In genomic region chr11:109033627-109034340, GRCh38 we compare ENCODE assay signal across 18 cellular contexts.
DNase-seq lines count a peak whose midpoint lies in the region; ATAC-seq and TF ChIP-seq lines count a peak whose summit lies in the region.
"Had no signal": no experiment of that assay in that cellular context is flagged by ENCODE, and none has a peak within 500 bp of the region (broad histone marks: within the 10 kb centered on the region; RNA-seq: fewer than 3 reads in every experiment).

No MANE protein-coding gene starts in this region.

- TF ChIP-seq CTCF in brain (conservative IDR thresholded peaks at IDR 0.05): no peak

- H3K27me3 Mint-ChIP-seq in brain: no peaks in the 10 kb centered on the region

- peak overlapping the region; percentile 58 for H2AFZ ChIP-seq in ACC112 (ENCODE audit: low read length, unreplicated experiment)
- H2AFZ ChIP-seq: hepatocyte had no signal

- no peak for ATAC-seq in GM21423 (IDR thresholded peaks at IDR 0.05; ENCODE audit: unreplicated experiment)
- ATAC-seq: HCT116 had no signal

- H3K4me1 ChIP-seq in ACC112 (ENCODE audit: control insufficient read depth, insufficient read depth, low read length, unreplicated experiment): peaks cover 50% of the 10 kb centered on the region
- H3K4me1 ChIP-seq: BE2C had no signal

- no peak overlapping the region for H3K4me3 Mint-ChIP-seq in brain
- H3K4me3 Mint-ChIP-seq: activated naive CD4-positive, alpha-beta T cell treated with anti-CD3 and anti-CD28 coated beads for 36 hours had no signal

- H3K27ac Mint-ChIP-seq in brain: peak overlapping the region in 3 of 5 experiments; percentile 20 to 49 (median 25)
- H3K27ac Mint-ChIP-seq: activated naive CD4-positive, alpha-beta T cell treated with anti-CD3 and anti-CD28 coated beads for 36 hours had no signal

- no peaks in the 10 kb centered on the region for H3K79me2 ChIP-seq in ACC112 (ENCODE audit: control insufficient read depth, insufficient read depth, low read length, unreplicated experiment)
- H3K79me2 ChIP-seq: hepatocyte had no signal

- no peaks in the 10 kb centered on the region for H3K36me3 ChIP-seq in ACC112 (ENCODE audit: insufficient read depth, low read length)
- H3K36me3 ChIP-seq: BE2C, neutrophil had no signal

- peak; percentile 53 for DNase-seq in HS-27A (ENCODE audit: low read depth)
- DNase-seq in glomerular endothelial cell (ENCODE audit: extremely low read depth, low read depth, low spot score): peak; percentile 84
- DNase-seq in KBM-7: no peak
- DNase-seq in effector CD4-positive, alpha-beta T cell: no peak
- DNase-seq in SIG-M5 treated with dmso at 0.1 percent for 504 hours (lab: John Stamatoyannopoulos, UW; ENCODE audit: unreplicated experiment): no peak
- DNase-seq: activated CD8-positive, alpha-beta memory T cell treated with anti-CD3 and anti-CD28 coated beads for 24 hours; activated naive CD4-positive, alpha-beta T cell treated with anti-CD3 and anti-CD28 coated beads for 36 hours; BE2C; cortex of kidney; NCI-H1092 treated with DMSO at 0.1 percent for 48 hours; NCI-H526; SHP77 had no signal

- no peaks in the 10 kb centered on the region for H3K27me3 ChIP-seq in ACC112 (ENCODE audit: insufficient read depth, low read length)
- H3K27me3 ChIP-seq: BE2C, hepatocyte, neutrophil had no signal

- in situ Hi-C loops in KBM-7 (cut with MboI; ENCODE audit: low pct_unique_long_range_greater_than_20kb, low sequenced_read_pairs): no loop called here

- peak overlapping the region; percentile 92 for H3K27ac ChIP-seq in ACC112 (ENCODE audit: low read depth, low read length)
- H3K27ac ChIP-seq: hepatocyte, neutrophil had no signal

- peaks cover 24% of the 10 kb centered on the region for H3K4me1 Mint-ChIP-seq in brain

- peak overlapping the region; percentile 49; the same call in 1 of the 2 replicates for H3K4me3 ChIP-seq in ACC112 (ENCODE audit: low read depth, low read length)
- H3K4me3 ChIP-seq: hepatocyte had no signal

- H3K36me3 Mint-ChIP-seq in brain: no peaks in the 10 kb centered on the region

- H3K9me3 Mint-ChIP-seq in brain: peaks cover 0 to 10% (median 2%) of the 10 kb centered on the region in 5 experiments
- H3K9me3 Mint-ChIP-seq: activated naive CD4-positive, alpha-beta T cell treated with anti-CD3 and anti-CD28 coated beads for 36 hours had no signal

Comparison
In these comparisons a context has a peak if more than half of its experiments do, and no peak if none do; other contexts are left out.
1. DNase-seq: peak in HS-27A (single experiment) and glomerular endothelial cell (single experiment); none in KBM-7 (single experiment), effector CD4-positive, alpha-beta T cell (single experiment) and SIG-M5 treated with dmso at 0.1 percent for 504 hours (single experiment).